Comparison of ENCODE assay signal across 27 cellular contexts in genomic region chr4:161466321-161466720, GRCh38.
"Had no signal": no experiment of that assay in that cellular context is flagged by ENCODE, and none has a peak within 500 bp of the region (broad histone marks: within the 10 kb centered on the region; RNA-seq: fewer than 3 reads in every experiment).

No MANE protein-coding gene starts in this region.

- H3K4me1 ChIP-seq: breast epithelium, heart left ventricle, pancreas, psoas muscle, right atrium auricular region, suprapubic skin, tibial artery had no signal

- FAIRE-seq: pancreas had no signal

- ATAC-seq: activated naive CD4-positive, alpha-beta T cell treated with anti-CD3 and anti-CD28 coated beads, Interleukin-2, amount 50 U/mL, for 72 hours; esophagus mucosa; heart left ventricle; left colon; naive thymus-derived CD8-positive, alpha-beta T cell; pancreas; psoas muscle had no signal

- H3K9me3 ChIP-seq: breast epithelium, pancreas, psoas muscle, right atrium auricular region, suprapubic skin had no signal

- H3K4me1 Mint-ChIP-seq: activated CD4-positive, alpha-beta memory T cell treated with anti-CD3 and anti-CD28 coated beads, Interleukin-2, amount 10 ng/mL, durations not matched to agents 7 days and 5 days; immature natural killer cell; naive thymus-derived CD8-positive, alpha-beta T cell; neural crest cell had no signal

- H3K9me3 Mint-ChIP-seq: endodermal cell had no signal

- H3K27ac ChIP-seq: breast epithelium, heart left ventricle, pancreas, psoas muscle, right atrium auricular region, suprapubic skin, tibial artery had no signal

- H3K4me3 ChIP-seq: breast epithelium, heart left ventricle, pancreas, psoas muscle, right atrium auricular region, suprapubic skin, tibial artery had no signal

- H3K36me3 ChIP-seq: breast epithelium, heart left ventricle, pancreas, right atrium auricular region, suprapubic skin, tibial artery had no signal

- DNase-seq: activated CD4-positive, alpha-beta memory T cell treated with anti-CD3 and anti-CD28 coated beads, Interleukin-2, amount 10 ng/mL, durations not matched to agents 7 days and 5 days; activated CD4-positive, alpha-beta T cell treated with anti-CD3 and anti-CD28 coated beads for 4 hours; activated CD8-positive, alpha-beta memory T cell treated with anti-CD3 and anti-CD28 coated beads, Interleukin-2, amount 50 U/mL, for 48 hours; activated gamma-delta T cell; activated T-cell treated with anti-CD3 and anti-CD28 coated beads, Interleukin-2, amount 50 U/mL, for 24 hours; central memory CD4-positive, alpha-beta T cell; endodermal cell; foreskin fibroblast; heart left ventricle; hypothalamus; immature natural killer cell; kidney; left colon; naive thymus-derived CD8-positive, alpha-beta T cell; nucleus accumbens; pancreas; psoas muscle; stimulated activated naive CD4-positive, alpha-beta T cell; T-helper 1 cell; tibial artery had no signal

- H3K27me3 ChIP-seq: breast epithelium, heart left ventricle, pancreas, right atrium auricular region, suprapubic skin, tibial artery had no signal

- H3K27ac Mint-ChIP-seq: activated CD4-positive, alpha-beta memory T cell treated with anti-CD3 and anti-CD28 coated beads, Interleukin-2, amount 10 ng/mL, durations not matched to agents 7 days and 5 days; activated naive CD4-positive, alpha-beta T cell treated with anti-CD3 and anti-CD28 coated beads, Interleukin-2, amount 50 U/mL, for 72 hours; activated T-cell treated with anti-CD3 and anti-CD28 coated beads, Interleukin-2, amount 50 U/mL, for 24 hours; endodermal cell; immature natural killer cell; naive thymus-derived CD8-positive, alpha-beta T cell; T-helper 2 cell treated with Interferon-gamma antibody and Interleukin-4, amounts not matched to agents 5 μg/mL and 100 μg/mL, for 36 hours had no signal

- H3K27me3 Mint-ChIP-seq: activated CD4-positive, alpha-beta memory T cell treated with anti-CD3 and anti-CD28 coated beads, Interleukin-2, amount 10 ng/mL, durations not matched to agents 7 days and 5 days; activated T-cell treated with anti-CD3 and anti-CD28 coated beads, Interleukin-2, amount 50 U/mL, for 24 hours; naive thymus-derived CD8-positive, alpha-beta T cell had no signal

- H3K4me3 Mint-ChIP-seq: activated CD4-positive, alpha-beta memory T cell treated with anti-CD3 and anti-CD28 coated beads, Interleukin-2, amount 10 ng/mL, durations not matched to agents 7 days and 5 days; activated T-cell treated with anti-CD3 and anti-CD28 coated beads, Interleukin-2, amount 50 U/mL, for 24 hours; endodermal cell; immature natural killer cell; naive thymus-derived CD8-positive, alpha-beta T cell; neural crest cell; T-helper 2 cell treated with Interferon-gamma antibody and Interleukin-4, amounts not matched to agents 5 μg/mL and 100 μg/mL, for 36 hours had no signal

- H3K36me3 Mint-ChIP-seq: activated naive CD4-positive, alpha-beta T cell treated with anti-CD3 and anti-CD28 coated beads, Interleukin-2, amount 50 U/mL, for 72 hours; immature natural killer cell; naive thymus-derived CD8-positive, alpha-beta T cell had no signal
